25 cellular contexts compared by ENCODE assay signal in the genomic region with DNA sequence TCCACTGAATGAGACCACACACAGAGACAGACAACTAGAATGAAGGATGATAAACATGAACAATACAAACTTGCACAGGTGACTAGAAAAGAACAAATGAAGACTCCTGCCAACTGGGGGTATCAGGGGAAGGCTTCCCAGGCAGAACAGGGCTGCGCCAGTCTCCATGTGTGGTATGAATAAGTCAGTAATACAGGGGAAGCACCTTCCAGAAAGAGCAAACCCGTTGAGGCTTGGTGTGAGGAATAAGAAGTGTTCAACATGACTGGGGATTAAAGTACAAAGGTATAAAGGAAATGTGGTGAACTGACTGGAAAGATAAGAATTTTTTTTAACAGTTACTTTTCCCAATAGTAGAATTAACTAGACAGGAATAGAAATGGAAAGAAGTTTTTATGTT. TPM values are rescaled to one million over a fixed set of nuclear protein-coding genes. Genes with fewer than 3 reads are reported as not detected.
"Had no signal": no experiment of that assay in that cellular context is flagged by ENCODE, and none has a peak within 500 bp of the region (broad histone marks: within the 10 kb centered on the region; RNA-seq: fewer than 3 reads in every experiment).

No MANE protein-coding gene starts in this region.

- H3K27ac Mint-ChIP-seq: natural killer cell treated with Interleukin-12 subunit alpha and Interleukin-12 subunit beta and Interleukin-15 and Interleukin-18, amount 100 ng/mL, for 72 hours; type B pancreatic cell had no signal

- ATAC-seq: heart left ventricle; left colon; left ventricle myocardium superior; natural killer cell treated with Interleukin-12 subunit alpha and Interleukin-12 subunit beta and Interleukin-15 and Interleukin-18, amount 100 ng/mL, for 72 hours had no signal

- H3K4me3 Mint-ChIP-seq: natural killer cell treated with Interleukin-12 subunit alpha and Interleukin-12 subunit beta and Interleukin-15 and Interleukin-18, amount 100 ng/mL, for 72 hours; type B pancreatic cell had no signal

- H3K36me3 Mint-ChIP-seq: natural killer cell treated with Interleukin-12 subunit alpha and Interleukin-12 subunit beta and Interleukin-15 and Interleukin-18, amount 100 ng/mL, for 72 hours; type B pancreatic cell had no signal

- H3K27me3 Mint-ChIP-seq: type B pancreatic cell had no signal

- DNase-seq: cortex of kidney; dorsolateral prefrontal cortex; effector CD8-positive, alpha-beta T cell; heart left ventricle; hippocampal formation; left colon; left ventricle myocardium superior; mesenchymal stem cell; midbrain; posterior cingulate gyrus; sigmoid colon; stimulated activated CD4-positive, alpha-beta T cell treated with anti-CD3 and anti-CD28 coated beads, Interleukin-12 subunit alpha, Interleukin-12 subunit beta, amount 100 ng/mL, for 4 hours; stimulated activated CD4-positive, alpha-beta T cell treated with anti-CD3 and anti-CD28 coated beads, Interleukin-4, amount 100 ng/mL, for 24 hours; stimulated activated naive CD4-positive, alpha-beta T cell; thyroid gland had no signal

- H3K9me3 Mint-ChIP-seq: natural killer cell treated with Interleukin-12 subunit alpha and Interleukin-12 subunit beta and Interleukin-15 and Interleukin-18, amount 100 ng/mL, for 72 hours; type B pancreatic cell had no signal

RNA-seq across cellular contexts. Expression of a gene that starts 3.7 kb away (rescaled TPM):
- total RNA-seq: dorsolateral prefrontal cortex; fibroblast of lung; frontal cortex; glomerular endothelial cell; heart left ventricle; kidney epithelial cell; left colon; left ventricle myocardium superior; lung; natural killer cell treated with Interleukin-12 subunit alpha and Interleukin-12 subunit beta and Interleukin-15 and Interleukin-18, amount 100 ng/mL, for 72 hours; omental fat pad; pulmonary artery endothelial cell; sigmoid colon; suprapubic skin; thyroid gland had no signal
